In genomic region chr10:11295492-11295891, GRCh38 we compare ENCODE assay signal across 26 cellular contexts.
DNase-seq lines count a peak whose midpoint lies in the region; ATAC-seq and TF ChIP-seq lines count a peak whose summit lies in the region.
"Had no signal": no experiment of that assay in that cellular context is flagged by ENCODE, and none has a peak within 500 bp of the region (broad histone marks: within the 10 kb centered on the region; RNA-seq: fewer than 3 reads in every experiment).

No MANE protein-coding gene starts in this region.

- H3K36me3 Mint-ChIP-seq in activated naive CD4-positive, alpha-beta T cell treated with anti-CD3 and anti-CD28 coated beads, Interleukin-2, amount 10 ng/mL, durations not matched to agents 7 days and 5 days, result peaks cover 86% of the 10 kb centered on the region
- peaks cover 23 to 61% (median 56%) of the 10 kb centered on the region in 3 donors for H3K36me3 Mint-ChIP-seq in immature natural killer cell
- H3K36me3 Mint-ChIP-seq in type B pancreatic cell, result no peaks in the 10 kb centered on the region

- no peak overlapping the region for H2AFZ ChIP-seq in mammary epithelial cell (ENCODE audit: low read depth, low read length)

- H3K9me3 Mint-ChIP-seq in activated naive CD4-positive, alpha-beta T cell treated with anti-CD3 and anti-CD28 coated beads, Interleukin-2, amount 10 ng/mL, durations not matched to agents 7 days and 5 days, result no peaks in the 10 kb centered on the region
- no peaks in the 10 kb centered on the region for H3K9me3 Mint-ChIP-seq in immature natural killer cell
- no peaks in the 10 kb centered on the region for H3K9me3 Mint-ChIP-seq in type B pancreatic cell
- H3K9me3 Mint-ChIP-seq: CD14-positive monocyte, nephron had no signal

- TF ChIP-seq CTCF in type B pancreatic cell (conservative IDR thresholded peaks at IDR 0.05) (no peak), gastrocnemius medialis (IDR thresholded peaks at IDR 0.05 in 4 of 5, conservative IDR thresholded peaks at IDR 0.05 in 1 of 5) (no peak), mammary epithelial cell (conservative IDR thresholded peaks at IDR 0.05 in 1 of 2, IDR thresholded peaks at IDR 0.05 in 1 of 2; ENCODE audit: extremely low read depth in 1 of 2, insufficient read depth in 1 of 2, low read depth in 1 of 2, low read length in 2 of 2) (no peak)

- intact Hi-C loops in gastrocnemius medialis (cut with DNase I; ENCODE audit: low total_unique reads), result no loop called here
- intact Hi-C loops in mammary epithelial cell (cut with micrococcal nuclease), result no loop called here

- in situ Hi-C loops in gastrocnemius medialis (cut with MboI; ENCODE audit: low sequenced_read_pairs in 4 of 4) (no loop called here), KBM-7 (cut with MboI; ENCODE audit: low pct_unique_long_range_greater_than_20kb, low sequenced_read_pairs) (no loop called here), mammary epithelial cell (cut with MboI; ENCODE audit: low sequenced_read_pairs in 2 of 2) (no loop called here)

- no peak overlapping the region for H3K4me3 Mint-ChIP-seq in activated naive CD4-positive, alpha-beta T cell treated with anti-CD3 and anti-CD28 coated beads, Interleukin-2, amount 10 ng/mL, durations not matched to agents 7 days and 5 days
- no peak overlapping the region for H3K4me3 Mint-ChIP-seq in immature natural killer cell
- H3K4me3 Mint-ChIP-seq in type B pancreatic cell, result no peak overlapping the region
- H3K4me3 Mint-ChIP-seq: nephron had no signal

- CTCF ChIA-PET in activated naive CD4-positive, alpha-beta T cell treated with anti-CD3 and anti-CD28 coated beads, Interleukin-2, amount 10 ng/mL, durations not matched to agents 7 days and 5 days (lab: Charles Lee), result interaction anchor here (0.8 kb wide), 1 partner anchor 16 kb away, joined by 3 read pairs; no protein-coding TSS in a partner anchor
- CTCF ChIA-PET in mammary epithelial cell (lab: Charles Lee; ENCODE audit: low non-redundant PET), result no interaction called here

- H3K27me3 Mint-ChIP-seq in activated naive CD4-positive, alpha-beta T cell treated with anti-CD3 and anti-CD28 coated beads, Interleukin-2, amount 10 ng/mL, durations not matched to agents 7 days and 5 days, result no peaks in the 10 kb centered on the region
- peaks cover 3 to 42% (median 33%) of the 10 kb centered on the region in 3 donors for H3K27me3 Mint-ChIP-seq in immature natural killer cell (ENCODE audit: low read depth in 3 of 3)
- H3K27me3 Mint-ChIP-seq in type B pancreatic cell, result no peaks in the 10 kb centered on the region

- no peak overlapping the region for H3K4me2 ChIP-seq in mammary epithelial cell (ENCODE audit: insufficient read depth, low read depth, low read length)
- H3K4me2 ChIP-seq: smooth muscle cell had no signal

- peaks cover 2% of the 10 kb centered on the region for H3K4me1 Mint-ChIP-seq in activated naive CD4-positive, alpha-beta T cell treated with anti-CD3 and anti-CD28 coated beads, Interleukin-2, amount 10 ng/mL, durations not matched to agents 7 days and 5 days
- H3K4me1 Mint-ChIP-seq in immature natural killer cell, result peaks cover 48 to 90% of the 10 kb centered on the region in 2 donors
- H3K4me1 Mint-ChIP-seq in type B pancreatic cell (ENCODE audit: unreplicated experiment), result peaks cover 5% of the 10 kb centered on the region
- H3K4me1 Mint-ChIP-seq: CD14-positive monocyte had no signal

- no peaks in the 10 kb centered on the region for H4K20me1 ChIP-seq in mammary epithelial cell (ENCODE audit: insufficient read depth, low read length)

- DNase-seq in activated naive CD4-positive, alpha-beta T cell treated with anti-CD3 and anti-CD28 coated beads, Interleukin-2, amount 10 ng/mL, durations not matched to agents 7 days and 5 days, result no peak
- no peak for DNase-seq in activated naive CD4-positive, alpha-beta T cell treated with anti-CD3 and anti-CD28 coated beads, Interleukin-2, amount 50 U/mL, for 16 hours
- DNase-seq in immature natural killer cell, result no peak
- no peak for DNase-seq in type B pancreatic cell (ENCODE audit: extremely low spot score, unreplicated experiment)
- DNase-seq in gastrocnemius medialis, result no peak
- DNase-seq in KBM-7, result no peak
- DNase-seq in mammary epithelial cell, result no peak
- DNase-seq: DMS 273 treated with DMSO at 0.1 percent for 48 hours; effector CD8-positive, alpha-beta T cell; erythroblast; foreskin melanocyte; hippocampal formation; left lung; NCI-H1105 treated with DMSO at 0.1 percent for 48 hours; NCI-H2081 treated with DMSO at 0.1 percent for 48 hours; NCI-H345; NCI-H774; ovary; RPMI8226; stimulated activated CD4-positive, alpha-beta T cell treated with anti-CD3 and anti-CD28 coated beads, Interleukin-2, amount 100 ng/mL, for 48 hours; stimulated activated naive CD4-positive, alpha-beta T cell treated with Interleukin-2 at 50 U/mL for 16 hours had no signal

- no peak for TF ChIP-seq POLR2A in gastrocnemius medialis (IDR thresholded peaks at IDR 0.05)

- dilution Hi-C loops in mammary epithelial cell (cut with HindIII; ENCODE audit: low sequenced_read_pairs), result no loop called here

- H3K9ac ChIP-seq in mammary epithelial cell (ENCODE audit: insufficient read depth, low read length), result no peak overlapping the region

- peak overlapping the region; percentile 6 for H3K27ac Mint-ChIP-seq in activated naive CD4-positive, alpha-beta T cell treated with anti-CD3 and anti-CD28 coated beads, Interleukin-2, amount 10 ng/mL, durations not matched to agents 7 days and 5 days
- peak overlapping the region; percentile 24 to 76 (median 66) for H3K27ac Mint-ChIP-seq in immature natural killer cell
- peak overlapping the region; percentile 94 for H3K27ac Mint-ChIP-seq in type B pancreatic cell
- H3K27ac Mint-ChIP-seq: nephron had no signal

- 75% methylated on average over 2 of the region's 3 CpGs for WGBS in mammary epithelial cell (ENCODE audit: low coverage, missing lambda C conversion rate)

- ATAC-seq in HG03280 (IDR thresholded peaks at IDR 0.05; ENCODE audit: unreplicated experiment) (peak; percentile 66), gastrocnemius medialis (no peak)
- ATAC-seq: left lung had no signal

- no peaks in the 10 kb centered on the region for H3K27me3 ChIP-seq in gastrocnemius medialis
- no peaks in the 10 kb centered on the region for H3K27me3 ChIP-seq in mammary epithelial cell (ENCODE audit: insufficient read depth, low read length)
- H3K27me3 ChIP-seq: left lung, ovary had no signal

- H3K27ac ChIP-seq in gastrocnemius medialis (no peak overlapping the region), mammary epithelial cell (ENCODE audit: insufficient read depth, low read depth, low read length) (no peak overlapping the region)
- H3K27ac ChIP-seq: left lung, ovary, VCaP had no signal

- peaks cover 0 to 9% of the 10 kb centered on the region in 2 donors for H3K36me3 ChIP-seq in gastrocnemius medialis
- no peaks in the 10 kb centered on the region for H3K36me3 ChIP-seq in mammary epithelial cell (ENCODE audit: insufficient read depth, low read length)
- H3K36me3 ChIP-seq: ovary had no signal

- BruUV-seq in mammary epithelial cell (replicated peaks; lab: Mats Ljungman, UMichigan), result no TSS peak

- H3K4me1 ChIP-seq in gastrocnemius medialis (no peaks in the 10 kb centered on the region), mammary epithelial cell (ENCODE audit: insufficient read depth, low read length) (no peaks in the 10 kb centered on the region)
- H3K4me1 ChIP-seq: left lung had no signal

- H3K4me3 ChIP-seq in gastrocnemius medialis, result no peak overlapping the region
- H3K4me3 ChIP-seq in mammary epithelial cell (replicated peaks in 1 of 3; ENCODE audit: insufficient read depth in 1 of 3, low read depth in 2 of 3, low read length in 3 of 3), result no peak overlapping the region
- H3K4me3 ChIP-seq: left lung, ovary, smooth muscle cell had no signal

- H3K79me2 ChIP-seq in mammary epithelial cell (ENCODE audit: insufficient read depth, low read length), result no peaks in the 10 kb centered on the region

- H3K9me3 ChIP-seq in gastrocnemius medialis (no peaks in the 10 kb centered on the region), mammary epithelial cell (replicated peaks; ENCODE audit: insufficient read depth, low read length) (peaks cover 15% of the 10 kb centered on the region)
- H3K9me3 ChIP-seq: left lung, ovary had no signal

Comparison
In these comparisons a context has a peak if more than half of its experiments do, and no peak if none do; other contexts are left out.
1. H3K27ac Mint-ChIP-seq: peak in every context shown above with its lines; median percentile 94 in type B pancreatic cell; 66 in immature natural killer cell; 6 in activated naive CD4-positive, alpha-beta T cell treated with anti-CD3 and anti-CD28 coated beads, Interleukin-2, amount 10 ng/mL, durations not matched to agents 7 days and 5 days.